ENCODE assay signal across 25 cellular contexts in the genomic region with DNA sequence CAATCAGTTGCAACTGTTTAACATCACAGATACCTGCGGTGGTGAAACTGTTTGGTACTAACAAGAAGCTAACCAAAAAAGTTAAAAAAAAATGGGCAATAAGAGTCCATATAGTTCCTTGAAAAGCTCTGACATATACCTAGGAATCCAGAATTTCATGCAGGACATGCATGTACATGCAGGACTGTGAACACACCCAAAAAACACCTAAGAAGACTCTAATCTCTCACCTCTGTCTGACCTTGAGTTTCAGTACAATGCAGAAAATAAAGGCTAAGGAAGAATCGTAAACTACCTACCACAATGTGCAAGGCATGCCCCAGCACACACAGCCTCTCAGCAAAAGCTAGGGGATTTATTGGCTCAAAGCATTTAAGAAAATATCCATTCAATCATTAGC.
"Had no signal": no experiment of that assay in that cellular context is flagged by ENCODE, and none has a peak within 500 bp of the region (broad histone marks: within the 10 kb centered on the region; RNA-seq: fewer than 3 reads in every experiment).

No MANE protein-coding gene starts in this region.

- ATAC-seq: left colon; left lung; lower lobe of right lung; mucosa of descending colon; naive thymus-derived CD4-positive, alpha-beta T cell; natural killer cell treated with Interleukin-12 subunit alpha and Interleukin-12 subunit beta and Interleukin-15 and Interleukin-18, amount 100 ng/mL, for 72 hours; right cardiac atrium; stimulated activated effector memory CD8-positive, alpha-beta T cell treated with anti-CD3 and anti-CD28 coated beads, Interleukin-12 subunit alpha, Interleukin-12 subunit beta, amount 100 ng/mL, for 72 hours had no signal

- H3K4me3 ChIP-seq: left lung, lower lobe of right lung, mucosa of descending colon, ovary, sigmoid colon, spleen, suprapubic skin, thoracic aorta, tibial nerve, uterus had no signal

- H3K9me3 ChIP-seq: left lung, mucosa of descending colon, ovary, sigmoid colon, thoracic aorta, uterus had no signal

- DNase-seq: hypothalamus; immature natural killer cell; kidney; left colon; left lung; lower lobe of right lung; mesendoderm; midbrain; mucosa of descending colon; naive thymus-derived CD4-positive, alpha-beta T cell; ovary; retina; right cardiac atrium; sigmoid colon; small intestine; spleen; stimulated activated CD4-positive, alpha-beta T cell treated with anti-CD3 and anti-CD28 coated beads, Interleukin-4, amount 100 ng/mL, for 24 hours; stimulated activated naive CD4-positive, alpha-beta T cell; uterus had no signal

- H3K27ac ChIP-seq: left lung, lower lobe of right lung, ovary, sigmoid colon, spleen, suprapubic skin, thoracic aorta, tibial nerve, uterus had no signal

- H3K4me1 ChIP-seq: left lung, lower lobe of right lung, sigmoid colon, uterus had no signal

- H3K27me3 ChIP-seq: ovary, uterus had no signal

- FAIRE-seq: islet of Langerhans, kidney, small intestine had no signal

- H3K36me3 ChIP-seq: left lung, lower lobe of right lung, ovary, sigmoid colon, spleen, suprapubic skin, thoracic aorta, tibial nerve, uterus had no signal
